ENCODE assay signal across 13 cellular contexts in genomic region chr7:151817981-151818673, GRCh38. TPM values are rescaled to one million over a fixed set of nuclear protein-coding genes. Genes with fewer than 3 reads are reported as not detected.
DNase-seq lines count a peak whose midpoint lies in the region; ATAC-seq and TF ChIP-seq lines count a peak whose summit lies in the region.
"Had no signal": no experiment of that assay in that cellular context is flagged by ENCODE, and none has a peak within 500 bp of the region (broad histone marks: within the 10 kb centered on the region; RNA-seq: fewer than 3 reads in every experiment).

No MANE protein-coding gene starts in this region.

- peak; percentile 23 for DNase-seq in CD14-positive monocyte (ENCODE audit: low spot score)
- DNase-seq in chondrocyte (ENCODE audit: low spot score), result peak; percentile 71
- DNase-seq in neuronal stem cell (ENCODE audit: low spot score), result no peak
- peak; percentile 45 for DNase-seq in upper lobe of right lung
- no peak for DNase-seq in stimulated activated CD4-positive, alpha-beta T cell treated with anti-CD3 and anti-CD28 coated beads, Interleukin-12 subunit alpha, Interleukin-12 subunit beta, amount 100 ng/mL, for 4 hours
- DNase-seq in GM19238 (ENCODE audit: insufficient read length, low spot score), result no peak
- DNase-seq in Calu3, result no peak
- DNase-seq: BE2C; CD4-positive, CD25-positive, alpha-beta regulatory T cell; DMS 273 treated with DMSO at 0.1 percent for 48 hours; GM23248 had no signal

- H2BK15ac ChIP-seq in neuronal stem cell (ENCODE audit: low read length), result peak overlapping the region; percentile 13

- CTCF ChIA-PET in Calu3 (lab: Charles Lee), result interaction anchor here (1.1 to 1.5 kb wide), 2 partner anchors 35 to 114 kb away, joined by 3 read pairs; no protein-coding TSS in a partner anchor

- H3K4me3 ChIP-seq in neuronal stem cell (ENCODE audit: low read length in 2 of 2) (no peak overlapping the region), upper lobe of right lung (no peak overlapping the region)
- H3K4me3 ChIP-seq: A549, GM12878, GM23248 had no signal

- BruUV-seq in Calu3 (replicated peaks; lab: Mats Ljungman, UMichigan), result no TSS peak

- H3K4me2 ChIP-seq in neuronal stem cell (ENCODE audit: insufficient read depth, low read length, poor library complexity, severe bottlenecking), result no peak overlapping the region
- H3K4me2 ChIP-seq: A549 had no signal

- H3K4me1 Mint-ChIP-seq in CD14-positive monocyte (peaks cover 16% of the 10 kb centered on the region), chondrocyte (ENCODE audit: low read depth) (peaks cover 5% of the 10 kb centered on the region), Calu3 (ENCODE audit: low read depth, unreplicated experiment) (peaks cover 13% of the 10 kb centered on the region)

- no peak overlapping the region for H4K8ac ChIP-seq in neuronal stem cell (ENCODE audit: low read depth, low read length)

- no peaks in the 10 kb centered on the region for H3K9me3 ChIP-seq in neuronal stem cell (replicated peaks in 1 of 2; ENCODE audit: control insufficient read depth in 2 of 2, insufficient read depth in 1 of 2, low read depth in 1 of 2, low read length in 2 of 2)
- H3K9me3 ChIP-seq in upper lobe of right lung, result no peaks in the 10 kb centered on the region
- H3K9me3 ChIP-seq: A549, BE2C had no signal

- H2BK120ac ChIP-seq in neuronal stem cell (ENCODE audit: low read depth, low read length), result no peak overlapping the region

- no peak overlapping the region for H4K91ac ChIP-seq in neuronal stem cell (ENCODE audit: low read depth, low read length, poor library complexity)

- H3K14ac ChIP-seq in neuronal stem cell (ENCODE audit: low read length), result no peak overlapping the region

- no peak overlapping the region for H3K9ac ChIP-seq in neuronal stem cell (ENCODE audit: low read depth, low read length, poor library complexity)
- H3K9ac ChIP-seq: GM23248 had no signal

- H2BK12ac ChIP-seq in neuronal stem cell (ENCODE audit: low read length), result no peak overlapping the region

- no peak overlapping the region for H2BK5ac ChIP-seq in neuronal stem cell (ENCODE audit: low read length)

- H3K4me1 ChIP-seq in neuronal stem cell (ENCODE audit: control insufficient read depth in 2 of 2, insufficient read depth in 1 of 2, low read depth in 1 of 2, low read length in 2 of 2) (peaks cover 12 to 16% of the 10 kb centered on the region in 2 donors), upper lobe of right lung (no peaks in the 10 kb centered on the region)
- H3K4me1 ChIP-seq: BE2C had no signal

- H3K27me3 ChIP-seq in neuronal stem cell (ENCODE audit: control insufficient read depth in 3 of 3, insufficient read depth in 3 of 3, low read depth in 1 of 3, low read length in 3 of 3) (peaks cover 0 to 77% (median 0%) of the 10 kb centered on the region in 3 experiments), upper lobe of right lung (no peaks in the 10 kb centered on the region)
- H3K27me3 ChIP-seq: BE2C had no signal

- intact Hi-C loops in CD14-positive monocyte (cut with micrococcal nuclease) (no loop called here), upper lobe of right lung (cut with DNase I) (no loop called here), Calu3 (cut with micrococcal nuclease; ENCODE audit: unreplicated experiment) (no loop called here)

- H3K27me3 Mint-ChIP-seq in CD14-positive monocyte (ENCODE audit: low read depth in 3 of 3) (peaks cover 0 to 5% (median 0%) of the 10 kb centered on the region in 3 donors), chondrocyte (ENCODE audit: low read depth) (peaks cover 33% of the 10 kb centered on the region), Calu3 (ENCODE audit: unreplicated experiment) (peaks cover 47% of the 10 kb centered on the region)
- H3K27me3 Mint-ChIP-seq: CD4-positive, CD25-positive, alpha-beta regulatory T cell had no signal

- H3K36me3 Mint-ChIP-seq in CD14-positive monocyte (peaks cover 39 to 45% of the 10 kb centered on the region in 2 donors), chondrocyte (ENCODE audit: low read depth) (peaks cover 1% of the 10 kb centered on the region), Calu3 (ENCODE audit: insufficient read depth, unreplicated experiment) (no peaks in the 10 kb centered on the region)
- H3K36me3 Mint-ChIP-seq: CD4-positive, CD25-positive, alpha-beta regulatory T cell had no signal

- H2AFZ ChIP-seq in neuronal stem cell (ENCODE audit: low read length), result no peak overlapping the region
- H2AFZ ChIP-seq: GM23248 had no signal

- H3K36me3 ChIP-seq in neuronal stem cell (replicated peaks in 1 of 2; ENCODE audit: control insufficient read depth in 2 of 2, insufficient read depth in 2 of 2, low read length in 2 of 2) (no peaks in the 10 kb centered on the region), upper lobe of right lung (no peaks in the 10 kb centered on the region)
- H3K36me3 ChIP-seq: BE2C had no signal

- peak overlapping the region in 1 of 7 donors; percentile 26 for H3K27ac Mint-ChIP-seq in CD14-positive monocyte
- H3K27ac Mint-ChIP-seq in chondrocyte (ENCODE audit: unreplicated experiment), result no peak overlapping the region
- H3K27ac Mint-ChIP-seq in Calu3 (ENCODE audit: unreplicated experiment), result no peak overlapping the region
- H3K27ac Mint-ChIP-seq: CD4-positive, CD25-positive, alpha-beta regulatory T cell had no signal

- no peak overlapping the region for H3K18ac ChIP-seq in neuronal stem cell (ENCODE audit: low read length)

- H3K4ac ChIP-seq in neuronal stem cell (ENCODE audit: low read length), result no peak overlapping the region

- H2AK5ac ChIP-seq in neuronal stem cell (ENCODE audit: low read depth, low read length), result no peak overlapping the region

- no peak for ATAC-seq in upper lobe of right lung
- ATAC-seq: GM12878 had no signal

- no peak overlapping the region for H3K4me3 Mint-ChIP-seq in CD14-positive monocyte
- no peak overlapping the region for H3K4me3 Mint-ChIP-seq in chondrocyte (ENCODE audit: unreplicated experiment)
- H3K4me3 Mint-ChIP-seq in Calu3 (ENCODE audit: low read depth, unreplicated experiment), result no peak overlapping the region
- H3K4me3 Mint-ChIP-seq: CD4-positive, CD25-positive, alpha-beta regulatory T cell had no signal

- TF ChIP-seq CTCF in CD14-positive monocyte (IDR thresholded peaks at IDR 0.05) (no peak), chondrocyte (IDR thresholded peaks at IDR 0.05) (no peak), upper lobe of right lung (IDR thresholded peaks at IDR 0.05) (no peak), Calu3 (IDR thresholded peaks at IDR 0.05; ENCODE audit: unreplicated experiment) (no peak)

- H3K27ac ChIP-seq in neuronal stem cell (replicated peaks; ENCODE audit: low read length), result no peak overlapping the region
- no peak overlapping the region for H3K27ac ChIP-seq in upper lobe of right lung
- H3K27ac ChIP-seq: A549, GM23248 had no signal

- no peaks in the 10 kb centered on the region for H3K79me1 ChIP-seq in neuronal stem cell (ENCODE audit: low read depth, low read length)

- H3K23ac ChIP-seq in neuronal stem cell (ENCODE audit: low read depth, low read length, poor library complexity), result no peak overlapping the region

- H3K9me3 Mint-ChIP-seq in CD14-positive monocyte (peaks cover 0 to 3% (median 0%) of the 10 kb centered on the region in 7 donors), chondrocyte (ENCODE audit: low read depth) (no peaks in the 10 kb centered on the region), Calu3 (ENCODE audit: low read depth, unreplicated experiment) (no peaks in the 10 kb centered on the region)
- H3K9me3 Mint-ChIP-seq: CD4-positive, CD25-positive, alpha-beta regulatory T cell had no signal

- WGBS in neuronal stem cell (ENCODE audit: extremely low coverage in 2 of 2, insufficient read length in 2 of 2, insufficient replicate concordance in 1 of 2), 2 donors, result no CpG with 5 or more reads among the region's 8 CpGs

RNA-seq across cellular contexts. Expression of gene PRKAG2, which starts 58.8 kb away (rescaled TPM):
- 10 to 100 TPM; 29.2 to 30.9 TPM for polyA plus RNA-seq in CD14-positive monocyte
- 16.1 to 35.4 TPM (median 33.6 TPM) in 3 replicates for total RNA-seq in chondrocyte
- 23.4 TPM for polyA plus RNA-seq in neuronal stem cell (2013, experiment 1 of 2)
- polyA plus RNA-seq in neuronal stem cell (2013, experiment 2 of 2), result 21.8 TPM
- total RNA-seq in upper lobe of right lung, result 35.6 TPM
- 22.4 and 22.6 TPM in 2 replicates for total RNA-seq in Calu3 (2022)

Comparison
In these comparisons a context has a peak if more than half of its experiments do, and no peak if none do; other contexts are left out.
1. DNase-seq: peak in CD14-positive monocyte (single experiment), chondrocyte (single experiment) and upper lobe of right lung (single experiment); none in neuronal stem cell (single experiment), stimulated activated CD4-positive, alpha-beta T cell treated with anti-CD3 and anti-CD28 coated beads, Interleukin-12 subunit alpha, Interleukin-12 subunit beta, amount 100 ng/mL, for 4 hours (single experiment), GM19238 (single experiment) and Calu3 (single experiment).